In the genomic region with DNA sequence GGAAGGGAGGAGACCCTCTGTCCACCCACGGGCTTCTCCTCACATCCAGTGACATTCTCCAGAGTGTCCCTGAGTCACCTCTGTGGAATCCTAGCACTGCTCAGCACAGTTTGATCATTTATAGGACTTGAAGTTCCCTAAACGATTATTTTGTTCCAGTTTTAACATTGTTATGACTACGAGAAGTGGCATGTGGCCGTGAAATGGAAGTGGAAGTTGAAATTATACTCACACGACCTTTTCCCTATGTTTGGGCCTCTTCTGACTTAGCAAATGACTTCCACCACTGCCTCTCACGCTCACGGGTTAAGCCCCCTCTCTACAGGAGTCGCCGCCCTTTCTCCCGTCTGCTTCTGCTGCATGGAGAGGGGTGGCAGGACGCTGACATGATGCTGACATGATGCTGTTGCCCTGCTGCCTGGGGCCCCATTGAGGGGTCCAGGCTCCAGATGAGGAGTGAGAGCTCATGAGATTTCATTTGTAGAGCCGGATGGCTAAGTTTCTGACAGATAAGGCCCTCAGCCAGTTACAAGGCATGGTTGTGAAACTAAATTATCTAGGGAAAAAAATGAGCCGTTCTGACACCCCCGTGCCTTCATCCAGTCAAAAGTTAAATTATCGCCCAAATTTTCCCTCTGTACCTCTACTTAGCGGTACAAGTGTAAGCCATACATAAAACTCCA, we compare ENCODE assay signal across 13 cellular contexts.
DNase-seq lines count a peak whose midpoint lies in the region; ATAC-seq and TF ChIP-seq lines count a peak whose summit lies in the region.
"Had no signal": no experiment of that assay in that cellular context is flagged by ENCODE, and none has a peak within 500 bp of the region (broad histone marks: within the 10 kb centered on the region; RNA-seq: fewer than 3 reads in every experiment).

No MANE protein-coding gene starts in this region.

- H3K9me3 ChIP-seq in body of pancreas: no peaks in the 10 kb centered on the region
- no peaks in the 10 kb centered on the region for H3K9me3 ChIP-seq in ovary
- H3K9me3 ChIP-seq in testis: no peaks in the 10 kb centered on the region

- TF ChIP-seq POLR2A in body of pancreas (IDR thresholded peaks at IDR 0.05) (no peak), ovary (IDR thresholded peaks at IDR 0.05) (no peak), testis (IDR thresholded peaks at IDR 0.05) (no peak)

- H3K27ac ChIP-seq in body of pancreas: peak overlapping the region in 1 of 4 donors; percentile 2
- H3K27ac ChIP-seq in ovary: no peak overlapping the region
- H3K27ac ChIP-seq in testis: no peak overlapping the region

- H3K27me3 ChIP-seq in body of pancreas (no peaks in the 10 kb centered on the region), ovary (no peaks in the 10 kb centered on the region), testis (no peaks in the 10 kb centered on the region)

- TF ChIP-seq EP300 in ovary (IDR thresholded peaks at IDR 0.05): no peak

- intact Hi-C loops in body of pancreas (cut with DNase I) (no loop called here), ovary (cut with DNase I) (no loop called here), testis (cut with DNase I; ENCODE audit: low total_unique reads) (no loop called here)

- peak; percentile 53 for ATAC-seq in body of pancreas
- ATAC-seq: activated CD8-positive, alpha-beta memory T cell treated with anti-CD3 and anti-CD28 coated beads, Interleukin-2, amount 10 ng/mL, durations not matched to agents 7 days and 5 days had no signal

- TF ChIP-seq CTCF in body of pancreas (IDR thresholded peaks at IDR 0.05): no peak
- TF ChIP-seq CTCF in ovary (IDR thresholded peaks at IDR 0.05): no peak
- no peak for TF ChIP-seq CTCF in testis (IDR thresholded peaks at IDR 0.05)

- H3K36me3 ChIP-seq in body of pancreas (replicated peaks in 1 of 2; ENCODE audit: insufficient read depth in 1 of 2, low read depth in 2 of 2): no peaks in the 10 kb centered on the region
- H3K36me3 ChIP-seq in ovary: no peaks in the 10 kb centered on the region
- H3K36me3 ChIP-seq in testis (ENCODE audit: low read depth, missing control alignments): no peaks in the 10 kb centered on the region

- H3K4me3 ChIP-seq in body of pancreas (no peak overlapping the region), skeletal muscle cell (ENCODE audit: low read depth, low read length) (no peak overlapping the region), ovary (no peak overlapping the region), testis (no peak overlapping the region)

- H3K4me1 ChIP-seq in body of pancreas (no peaks in the 10 kb centered on the region), ovary (ENCODE audit: insufficient read depth) (peaks cover 2% of the 10 kb centered on the region), testis (no peaks in the 10 kb centered on the region)

- peak; percentile 10 for DNase-seq in ELF-1 (ENCODE audit: low read depth, low spot score)
- peak in 2 of 4 donors; percentile 9 to 35 for DNase-seq in body of pancreas
- peak; percentile 70 for DNase-seq in hepatic stellate cell (ENCODE audit: low spot score)
- peak; percentile 24 for DNase-seq in skeletal muscle cell (ENCODE audit: low read depth)
- no peak for DNase-seq in ovary
- no peak for DNase-seq in nucleus accumbens (lab: John Stamatoyannopoulos, UW)
- DNase-seq in activated T-cell treated with anti-CD3 and anti-CD28 coated beads for 4 hours: no peak
- no peak for DNase-seq in testis
- DNase-seq: activated CD8-positive, alpha-beta memory T cell treated with anti-CD3 and anti-CD28 coated beads, Interleukin-2, amount 10 ng/mL, durations not matched to agents 7 days and 5 days; CD4-positive, alpha-beta T cell; immature natural killer cell; NCI-H2029 treated with DMSO at 0.1 percent for 48 hours; occipital lobe had no signal

- 70 to 78% methylated on average over 16 of the region's 16 CpGs for WGBS in body of pancreas, 2 donors
- 46 to 54% (median 49%) methylated on average over 16 of the region's 16 CpGs for WGBS in ovary, 3 donors
- WGBS in testis, 2 donors: 75 to 81% methylated on average over 16 of the region's 16 CpGs

Comparison
In these comparisons a context has a peak if more than half of its experiments do, and no peak if none do; other contexts are left out.
1. DNase-seq: peak in ELF-1 (single experiment), hepatic stellate cell (single experiment) and skeletal muscle cell (single experiment); none in ovary (0 of 5), nucleus accumbens (0 of 56), activated T-cell treated with anti-CD3 and anti-CD28 coated beads for 4 hours (single experiment) and testis (single experiment).